In the genomic region with DNA sequence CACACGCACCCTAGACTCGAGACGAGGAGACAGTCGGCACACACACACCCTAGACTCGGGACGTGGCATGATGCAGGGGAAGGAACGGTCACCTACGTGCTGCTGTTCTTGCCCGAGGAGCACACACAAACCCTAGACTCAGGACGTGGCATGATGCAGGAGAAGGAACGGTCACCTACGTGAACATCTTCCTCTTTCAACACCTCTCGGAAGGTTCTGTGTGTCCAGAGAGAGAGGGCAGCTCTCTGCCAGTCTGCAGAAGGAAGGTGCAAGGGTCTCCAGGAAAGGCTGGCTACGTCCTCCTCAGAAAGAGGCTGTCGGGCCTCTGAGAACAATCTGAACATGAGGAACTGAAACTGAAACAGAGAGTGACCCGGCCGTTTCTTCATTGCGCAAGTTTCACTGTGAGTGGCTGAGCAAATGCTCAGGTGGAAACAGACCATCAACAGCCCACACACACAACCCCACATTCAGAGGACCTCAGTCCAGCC, we compare ENCODE assay signal across 8 cellular contexts. TPM values are rescaled to one million over a fixed set of nuclear protein-coding genes. Genes with fewer than 3 reads are reported as not detected.
A peak's percentile ranks its signal among the peaks of the same experiment; 100 is the strongest.
DNase-seq lines count a peak whose midpoint lies in the region; ATAC-seq and TF ChIP-seq lines count a peak whose summit lies in the region.

No MANE protein-coding gene starts in this region.

- intact Hi-C loops in colonic mucosa (cut with DNase I): no loop called here

- peak; percentile 89 for DNase-seq in NOMO-1 treated with dmso at 0.1 percent for 144 hours (lab: John Stamatoyannopoulos, UW; ENCODE audit: unreplicated experiment)
- peak; percentile 75 for DNase-seq in colonic mucosa
- DNase-seq in T1000 (lab: John Stamatoyannopoulos, UW): no peak
- no peak for DNase-seq in NCI-H1092 (lab: John Stamatoyannopoulos, UW)
- no peak for DNase-seq in NCI-H2029 (lab: John Stamatoyannopoulos, UW)

- peak overlapping the region; percentile 13 to 84 for H3K9ac ChIP-seq in colonic mucosa (ENCODE audit: low read depth in 2 of 2, low read length in 2 of 2)
- no peak overlapping the region for H3K9ac ChIP-seq in rectal smooth muscle tissue (ENCODE audit: low read length)

- no peaks in the 10 kb centered on the region for H3K9me3 ChIP-seq in colonic mucosa

- peak; percentile 87 for ATAC-seq in GM18505 (IDR thresholded peaks at IDR 0.05; ENCODE audit: unreplicated experiment)
- peak; percentile 82 for ATAC-seq in HG02571 (IDR thresholded peaks at IDR 0.05; ENCODE audit: unreplicated experiment)

- peaks cover 3% of the 10 kb centered on the region for H3K4me1 ChIP-seq in colonic mucosa
- no peaks in the 10 kb centered on the region for H3K4me1 ChIP-seq in rectal smooth muscle tissue (ENCODE audit: control insufficient read depth, insufficient read depth, low read length)

- H3K36me3 ChIP-seq in colonic mucosa: no peaks in the 10 kb centered on the region
- H3K36me3 ChIP-seq in rectal smooth muscle tissue (ENCODE audit: control insufficient read depth, insufficient read depth, low read length): no peaks in the 10 kb centered on the region

- H3K27me3 ChIP-seq in colonic mucosa: no peaks in the 10 kb centered on the region
- no peaks in the 10 kb centered on the region for H3K27me3 ChIP-seq in rectal smooth muscle tissue (ENCODE audit: control insufficient read depth, insufficient read depth, low read length)

- peak overlapping the region; percentile 36 for H3K4me3 ChIP-seq in colonic mucosa
- peak overlapping the region; percentile 54 for H3K4me3 ChIP-seq in rectal smooth muscle tissue (ENCODE audit: low read length)

- peak overlapping the region; percentile 94 for H3K27ac ChIP-seq in colonic mucosa
- H3K27ac ChIP-seq in rectal smooth muscle tissue (ENCODE audit: low read depth, low read length): no peak overlapping the region

- TF ChIP-seq POLR2A in GM18505 (IDR thresholded peaks at IDR 0.05; ENCODE audit: borderline replicate concordance, extremely low read depth, insufficient read depth, insufficient read length): peak; percentile 78

- no peak for TF ChIP-seq CTCF in colonic mucosa (IDR thresholded peaks at IDR 0.05)

RNA-seq across cellular contexts. Expression of gene ZNF276, which starts 43.4 kb away (rescaled TPM):
- total RNA-seq in colonic mucosa: 10 to 100 TPM; 19.2 to 30.6 TPM

RNA-seq across cellular contexts. Expression of gene VPS9D1, which starts 44.1 kb away (rescaled TPM):
- total RNA-seq in colonic mucosa: 10 to 100 TPM; 11.9 to 12.7 TPM

RNA-seq across cellular contexts. Expression of gene FANCA, which starts 51.7 kb away (rescaled TPM):
- total RNA-seq in colonic mucosa: 10 to 100 TPM; 17.8 to 91.5 TPM

Comparison
In these comparisons a context has a peak if more than half of its experiments do, and no peak if none do; other contexts are left out.
1. DNase-seq: peak in NOMO-1 treated with dmso at 0.1 percent for 144 hours (single experiment) and colonic mucosa (single experiment); none in T1000 (single experiment), NCI-H1092 (single experiment) and NCI-H2029 (single experiment).